ENCODE assay signal across 2 cellular contexts in the genomic region with DNA sequence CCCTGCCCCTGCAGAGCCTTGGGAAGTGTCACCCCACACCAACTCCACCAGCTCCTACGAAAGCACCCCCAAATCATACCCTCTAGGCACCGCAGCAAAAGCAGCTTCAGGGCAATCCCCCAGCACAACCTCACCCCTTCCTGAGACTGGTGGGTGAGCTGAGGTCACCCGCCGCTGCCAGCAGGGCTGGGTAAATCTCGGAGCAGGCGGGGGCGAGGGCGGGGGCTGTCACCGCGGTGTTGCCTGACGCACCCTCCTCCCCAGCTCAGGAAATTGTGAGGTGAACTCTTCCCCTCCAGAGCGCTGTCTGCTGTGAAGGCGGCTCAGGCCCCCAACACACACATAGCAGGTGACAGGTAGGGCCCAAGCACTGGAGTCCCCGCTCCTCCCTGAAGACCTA.
TF ChIP-seq lines count a peak whose summit lies in the region.

No MANE protein-coding gene starts in this region.

TF ChIP-seq in GM23338, 12 proteins besides CTCF, POLR2A, EP300 and RAD21:
- TF ChIP-seq, protein P1, sequence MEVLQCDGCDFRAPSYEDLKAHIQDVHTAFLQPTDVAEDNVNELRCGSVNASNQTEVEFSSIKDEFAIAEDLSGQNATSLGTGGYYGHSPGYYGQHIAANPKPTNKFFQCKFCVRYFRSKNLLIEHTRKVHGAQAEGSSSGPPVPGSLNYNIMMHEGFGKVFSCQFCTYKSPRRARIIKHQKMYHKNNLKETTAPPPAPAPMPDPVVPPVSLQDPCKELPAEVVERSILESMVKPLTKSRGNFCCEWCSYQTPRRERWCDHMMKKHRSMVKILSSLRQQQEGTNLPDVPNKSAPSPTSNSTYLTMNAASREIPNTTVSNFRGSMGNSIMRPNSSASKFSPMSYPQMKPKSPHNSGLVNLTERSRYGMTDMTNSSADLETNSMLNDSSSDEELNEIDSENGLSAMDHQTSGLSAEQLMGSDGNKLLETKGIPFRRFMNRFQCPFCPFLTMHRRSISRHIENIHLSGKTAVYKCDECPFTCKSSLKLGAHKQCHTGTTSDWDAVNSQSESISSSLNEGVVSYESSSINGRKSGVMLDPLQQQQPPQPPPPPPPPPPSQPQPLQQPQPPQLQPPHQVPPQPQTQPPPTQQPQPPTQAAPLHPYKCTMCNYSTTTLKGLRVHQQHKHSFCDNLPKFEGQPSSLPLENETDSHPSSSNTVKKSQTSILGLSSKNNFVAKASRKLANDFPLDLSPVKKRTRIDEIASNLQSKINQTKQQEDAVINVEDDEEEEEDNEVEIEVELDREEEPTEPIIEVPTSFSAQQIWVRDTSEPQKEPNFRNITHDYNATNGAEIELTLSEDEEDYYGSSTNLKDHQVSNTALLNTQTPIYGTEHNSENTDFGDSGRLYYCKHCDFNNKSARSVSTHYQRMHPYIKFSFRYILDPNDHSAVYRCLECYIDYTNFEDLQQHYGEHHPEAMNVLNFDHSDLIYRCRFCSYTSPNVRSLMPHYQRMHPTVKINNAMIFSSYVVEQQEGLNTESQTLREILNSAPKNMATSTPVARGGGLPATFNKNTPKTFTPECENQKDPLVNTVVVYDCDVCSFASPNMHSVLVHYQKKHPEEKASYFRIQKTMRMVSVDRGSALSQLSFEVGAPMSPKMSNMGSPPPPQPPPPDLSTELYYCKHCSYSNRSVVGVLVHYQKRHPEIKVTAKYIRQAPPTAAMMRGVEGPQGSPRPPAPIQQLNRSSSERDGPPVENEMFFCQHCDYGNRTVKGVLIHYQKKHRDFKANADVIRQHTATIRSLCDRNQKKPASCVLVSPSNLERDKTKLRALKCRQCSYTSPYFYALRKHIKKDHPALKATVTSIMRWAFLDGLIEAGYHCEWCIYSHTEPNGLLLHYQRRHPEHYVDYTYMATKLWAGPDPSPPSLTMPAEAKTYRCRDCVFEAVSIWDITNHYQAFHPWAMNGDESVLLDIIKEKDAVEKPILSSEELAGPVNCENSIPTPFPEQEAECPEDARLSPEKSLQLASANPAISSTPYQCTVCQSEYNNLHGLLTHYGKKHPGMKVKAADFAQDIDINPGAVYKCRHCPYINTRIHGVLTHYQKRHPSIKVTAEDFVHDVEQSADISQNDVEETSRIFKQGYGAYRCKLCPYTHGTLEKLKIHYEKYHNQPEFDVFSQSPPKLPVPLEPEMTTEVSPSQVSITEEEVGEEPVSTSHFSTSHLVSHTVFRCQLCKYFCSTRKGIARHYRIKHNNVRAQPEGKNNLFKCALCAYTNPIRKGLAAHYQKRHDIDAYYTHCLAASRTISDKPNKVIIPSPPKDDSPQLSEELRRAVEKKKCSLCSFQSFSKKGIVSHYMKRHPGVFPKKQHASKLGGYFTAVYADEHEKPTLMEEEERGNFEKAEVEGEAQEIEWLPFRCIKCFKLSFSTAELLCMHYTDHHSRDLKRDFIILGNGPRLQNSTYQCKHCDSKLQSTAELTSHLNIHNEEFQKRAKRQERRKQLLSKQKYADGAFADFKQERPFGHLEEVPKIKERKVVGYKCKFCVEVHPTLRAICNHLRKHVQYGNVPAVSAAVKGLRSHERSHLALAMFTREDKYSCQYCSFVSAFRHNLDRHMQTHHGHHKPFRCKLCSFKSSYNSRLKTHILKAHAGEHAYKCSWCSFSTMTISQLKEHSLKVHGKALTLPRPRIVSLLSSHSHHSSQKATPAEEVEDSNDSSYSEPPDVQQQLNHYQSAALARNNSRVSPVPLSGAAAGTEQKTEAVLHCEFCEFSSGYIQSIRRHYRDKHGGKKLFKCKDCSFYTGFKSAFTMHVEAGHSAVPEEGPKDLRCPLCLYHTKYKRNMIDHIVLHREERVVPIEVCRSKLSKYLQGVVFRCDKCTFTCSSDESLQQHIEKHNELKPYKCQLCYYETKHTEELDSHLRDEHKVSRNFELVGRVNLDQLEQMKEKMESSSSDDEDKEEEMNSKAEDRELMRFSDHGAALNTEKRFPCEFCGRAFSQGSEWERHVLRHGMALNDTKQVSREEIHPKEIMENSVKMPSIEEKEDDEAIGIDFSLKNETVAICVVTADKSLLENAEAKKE (CRISPR knock-in tag; IDR thresholded peaks at IDR 0.05) = no peak
- TF ChIP-seq NANOG (IDR thresholded peaks at IDR 0.05; ENCODE audit: borderline replicate concordance) (no peak), POLR2AphosphoS5 (IDR thresholded peaks at IDR 0.05; ENCODE audit: low read depth) (no peak), JUNB (IDR thresholded peaks at IDR 0.05; ENCODE audit: unreplicated experiment) (no peak), ZNF331 (CRISPR knock-in tag; IDR thresholded peaks at IDR 0.05; ENCODE audit: low read depth) (no peak)
TF ChIP-seq in GM23338: peak in this region for 0.

TF ChIP-seq in H1, 55 proteins besides CTCF, POLR2A, EP300 and RAD21 (continued from another document):
- TF ChIP-seq RNF2 (IDR thresholded peaks at IDR 0.05; ENCODE audit: borderline replicate concordance, low read depth, low read length, missing control alignments, poor library complexity, severe bottlenecking) (no peak), GTF2F1 (IDR thresholded peaks at IDR 0.05; ENCODE audit: borderline replicate concordance, low read depth, low read length) (no peak), ZNF274 (IDR thresholded peaks at IDR 0.05; ENCODE audit: borderline replicate concordance, extremely low read depth, low read length) (no peak), KDM4A (IDR thresholded peaks at IDR 0.05; ENCODE audit: low read depth, low read length, severe bottlenecking) (no peak), SP1 (IDR thresholded peaks at IDR 0.05; ENCODE audit: low read depth, low read length) (no peak), KDM1A (IDR thresholded peaks at IDR 0.05; ENCODE audit: borderline replicate concordance, low read length) (no peak), SIN3A (conservative IDR thresholded peaks at IDR 0.05 in 1 of 2, IDR thresholded peaks at IDR 0.05 in 1 of 2; ENCODE audit: low read depth in 1 of 2, low read length in 2 of 2) (no peak), EGR1 (IDR thresholded peaks at IDR 0.05; ENCODE audit: borderline replicate concordance, low read depth, low read length) (no peak), CBX8 (IDR thresholded peaks at IDR 0.05; ENCODE audit: borderline replicate concordance, low read depth, low read length) (no peak), PHF8 (conservative IDR thresholded peaks at IDR 0.05; ENCODE audit: low read depth, low read length) (no peak)
- TF ChIP-seq, protein P2, sequence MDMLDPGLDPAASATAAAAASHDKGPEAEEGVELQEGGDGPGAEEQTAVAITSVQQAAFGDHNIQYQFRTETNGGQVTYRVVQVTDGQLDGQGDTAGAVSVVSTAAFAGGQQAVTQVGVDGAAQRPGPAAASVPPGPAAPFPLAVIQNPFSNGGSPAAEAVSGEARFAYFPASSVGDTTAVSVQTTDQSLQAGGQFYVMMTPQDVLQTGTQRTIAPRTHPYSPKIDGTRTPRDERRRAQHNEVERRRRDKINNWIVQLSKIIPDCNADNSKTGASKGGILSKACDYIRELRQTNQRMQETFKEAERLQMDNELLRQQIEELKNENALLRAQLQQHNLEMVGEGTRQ (IDR thresholded peaks at IDR 0.05; ENCODE audit: low read length) = no peak
